In genomic region chr10:129962558-129963075, GRCh38 we compare ENCODE assay signal across 2 cellular contexts.
TF ChIP-seq lines count a peak whose summit lies in the region.

No MANE protein-coding gene starts in this region.

TF ChIP-seq in H1, 55 proteins besides CTCF, POLR2A, EP300 and RAD21 (continued from another document):
- no peak for TF ChIP-seq EGR1 (IDR thresholded peaks at IDR 0.05; ENCODE audit: borderline replicate concordance, low read depth, low read length)

TF ChIP-seq in neural cell, 6 proteins besides CTCF, POLR2A, EP300 and RAD21 (continued from another document):
- TF ChIP-seq REST (IDR thresholded peaks at IDR 0.05; ENCODE audit: borderline replicate concordance) (no peak), EZH2 (IDR thresholded peaks at IDR 0.05; ENCODE audit: borderline replicate concordance, insufficient read depth, low read length, poor library complexity, severe bottlenecking) (no peak)
